In genomic region chr11:62593434-62594044, GRCh38 we compare ENCODE assay signal across 9 cellular contexts. TPM values are rescaled to one million over a fixed set of nuclear protein-coding genes. Genes with fewer than 3 reads are reported as not detected.
DNase-seq lines count a peak whose midpoint lies in the region; ATAC-seq and TF ChIP-seq lines count a peak whose summit lies in the region.
"Had no signal": no experiment of that assay in that cellular context is flagged by ENCODE, and none has a peak within 500 bp of the region (broad histone marks: within the 10 kb centered on the region; RNA-seq: fewer than 3 reads in every experiment).

No MANE protein-coding gene starts in this region.

- peak; percentile 47 to 83 (median 78) for DNase-seq in CD8-positive, alpha-beta T cell
- DNase-seq in HUDEP-2 (lab: John Stamatoyannopoulos, UW; ENCODE audit: unreplicated experiment in 76 of 76) (peak in 70 of 76 experiments; percentile 23 to 87 (median 70)), RWPE2 (ENCODE audit: low spot score) (no peak), germinal center (ENCODE audit: low spot score) (peak; percentile 67), trophoblast cell (peak; percentile 60 to 76), ureter (ENCODE audit: low spot score) (peak; percentile 77)
- peak; percentile 66 for DNase-seq in activated effector memory CD4-positive, alpha-beta T cell treated with Interleukin-2 at 50 U/mL for 16 hours

- no peaks in the 10 kb centered on the region for H3K27me3 ChIP-seq in CD8-positive, alpha-beta T cell (ENCODE audit: insufficient read depth, low read length)
- H3K27me3 ChIP-seq in RWPE2 (ENCODE audit: insufficient read depth, poor library complexity, severe bottlenecking) (no peaks in the 10 kb centered on the region), trophoblast cell (ENCODE audit: insufficient read depth, low read length) (no peaks in the 10 kb centered on the region)

- POLR2A ChIA-PET in CD8-positive, alpha-beta T cell (lab: Charles Lee): interaction anchor here (0.9 to 4.8 kb wide), 13 partner anchors 7 to 262 kb away, joined by 3 to 116 read pairs (median 37); partner anchors contain the start of genes B3GAT3, BSCL2, C11orf98 and CSKMT

- no peak overlapping the region for H4K12ac ChIP-seq in trophoblast cell (ENCODE audit: low read depth, low read length)

- no peak overlapping the region for H2AK5ac ChIP-seq in trophoblast cell (ENCODE audit: low read length)

- no peak overlapping the region for H3K14ac ChIP-seq in trophoblast cell (ENCODE audit: low read length)

- peaks cover 39% of the 10 kb centered on the region for H3K4me1 ChIP-seq in CD8-positive, alpha-beta T cell (ENCODE audit: insufficient read depth, low read length)
- peaks cover 4% of the 10 kb centered on the region for H3K4me1 ChIP-seq in RWPE2 (ENCODE audit: insufficient read depth, poor library complexity, severe bottlenecking)
- peaks cover 3 to 9% of the 10 kb centered on the region in 2 experiments for H3K4me1 ChIP-seq in trophoblast cell (ENCODE audit: control insufficient read depth in 1 of 2, insufficient read depth in 2 of 2, low read length in 2 of 2)

- no peak overlapping the region for H3K4me3 ChIP-seq in CD8-positive, alpha-beta T cell (ENCODE audit: low read depth, low read length)
- H3K4me3 ChIP-seq in RWPE2 (ENCODE audit: severe bottlenecking): no peak overlapping the region
- H3K4me3 ChIP-seq in trophoblast cell (ENCODE audit: low read depth, low read length): peak overlapping the region; percentile 10
- H3K4me3 ChIP-seq: SK-N-MC had no signal

- peaks cover 68% of the 10 kb centered on the region for H3K36me3 Mint-ChIP-seq in CD8-positive, alpha-beta T cell

- peak overlapping the region; percentile 49 for H3K9ac ChIP-seq in trophoblast cell (ENCODE audit: low read length)

- peaks cover 61% of the 10 kb centered on the region for H3K4me1 Mint-ChIP-seq in CD8-positive, alpha-beta T cell (ENCODE audit: low read depth)

- no peaks in the 10 kb centered on the region for H3K9me3 ChIP-seq in CD8-positive, alpha-beta T cell (ENCODE audit: low read length)
- H3K9me3 ChIP-seq in RWPE2 (ENCODE audit: severe bottlenecking) (no peaks in the 10 kb centered on the region), trophoblast cell (ENCODE audit: insufficient read depth, low read depth, low read length) (peaks cover 3% of the 10 kb centered on the region)

- H3K18ac ChIP-seq in trophoblast cell (ENCODE audit: low read length): no peak overlapping the region

- no peak overlapping the region for H3K4me2 ChIP-seq in trophoblast cell (ENCODE audit: low read length)

- no peak overlapping the region for H3K27ac ChIP-seq in CD8-positive, alpha-beta T cell (ENCODE audit: low read depth, low read length)
- H3K27ac ChIP-seq in RWPE2 (ENCODE audit: poor library complexity, severe bottlenecking) (no peak overlapping the region), trophoblast cell (ENCODE audit: low read depth, low read length) (no peak overlapping the region)

- H3K9me3 Mint-ChIP-seq in CD8-positive, alpha-beta T cell: no peaks in the 10 kb centered on the region

- H2AFZ ChIP-seq in trophoblast cell (ENCODE audit: insufficient read depth, low read length, poor library complexity): no peak overlapping the region

- ATAC-seq in CD8-positive, alpha-beta T cell: no peak
- peak; percentile 25 for ATAC-seq in RWPE2 (ENCODE audit: low read depth)
- ATAC-seq in HG02588 (IDR thresholded peaks at IDR 0.05; ENCODE audit: unreplicated experiment): no peak

- peaks cover 2% of the 10 kb centered on the region for H3K79me1 ChIP-seq in trophoblast cell (ENCODE audit: low read length)

- H3K4ac ChIP-seq in trophoblast cell (ENCODE audit: low read depth, low read length): no peak overlapping the region

- CTCF ChIA-PET in CD8-positive, alpha-beta T cell (lab: Charles Lee): interaction anchor here (0.5 to 5.1 kb wide), 31 partner anchors 9 to 326 kb away, joined by 3 to 71 read pairs (median 4); partner anchors contain the start of genes B3GAT3, EML3, GANAB and HNRNPUL2

- no peak overlapping the region for H4K8ac ChIP-seq in trophoblast cell (ENCODE audit: low read depth, low read length)

- no peak overlapping the region for H2BK5ac ChIP-seq in trophoblast cell (ENCODE audit: low read depth, low read length, poor library complexity)

- H4K91ac ChIP-seq in trophoblast cell (ENCODE audit: low read depth, low read length): no peak overlapping the region

- TF ChIP-seq CTCF in CD8-positive, alpha-beta T cell (IDR thresholded peaks at IDR 0.05): peak; percentile 52
- TF ChIP-seq CTCF in RWPE2 (IDR thresholded peaks at IDR 0.05; ENCODE audit: poor library complexity, severe bottlenecking): peak; percentile 67

- intact Hi-C loops in CD8-positive, alpha-beta T cell (cut with DNase I, micrococcal nuclease): loop anchor here (1.0 to 10.0 kb wide), 4 partner anchors 101 to 264 kb away; partner anchors contain the start of gene TMEM179B (in 1 of the 2)

- peaks cover 42% of the 10 kb centered on the region for H3K36me3 ChIP-seq in CD8-positive, alpha-beta T cell (ENCODE audit: insufficient read depth, low read length)
- H3K36me3 ChIP-seq in RWPE2 (ENCODE audit: low read depth) (peaks cover 69% of the 10 kb centered on the region), trophoblast cell (ENCODE audit: control insufficient read depth in 1 of 2, insufficient read depth in 2 of 2, low read length in 2 of 2) (peaks cover 45 to 57% of the 10 kb centered on the region in 2 experiments)

- peak overlapping the region; percentile 75 for H3K4me3 Mint-ChIP-seq in CD8-positive, alpha-beta T cell

- H3K79me2 ChIP-seq in trophoblast cell (ENCODE audit: control insufficient read depth, insufficient read depth, low read length, poor library complexity): no peaks in the 10 kb centered on the region

- no peaks in the 10 kb centered on the region for H3K27me3 Mint-ChIP-seq in CD8-positive, alpha-beta T cell (ENCODE audit: low read depth)

- no CpG with 5 or more reads among the region's 13 CpGs for WGBS in trophoblast cell (ENCODE audit: extremely low coverage, insufficient coverage, insufficient read length)

- no peak overlapping the region for H2BK120ac ChIP-seq in trophoblast cell (ENCODE audit: insufficient read depth, low read length, poor library complexity)

- no peak overlapping the region for H2BK12ac ChIP-seq in trophoblast cell (ENCODE audit: low read length)

- H3K23ac ChIP-seq in trophoblast cell (ENCODE audit: low read length): no peak overlapping the region

- peak overlapping the region; percentile 92 for H3K27ac Mint-ChIP-seq in CD8-positive, alpha-beta T cell

RNA-seq across cellular contexts. Expression of gene TUT1, which starts 2.2 kb away (rescaled TPM):
- total RNA-seq in CD8-positive, alpha-beta T cell: 10 to 100 TPM; 15.3 to 17.7 TPM
- polyA plus RNA-seq in trophoblast cell (2013): 11.3 and 11.8 TPM in 2 replicates
- 30.4 TPM for total RNA-seq in ureter

RNA-seq across cellular contexts. Expression of gene MTA2, which starts 8.1 kb away (rescaled TPM):
- 100 to 1,000 TPM; 148 to 154 TPM for total RNA-seq in CD8-positive, alpha-beta T cell
- polyA plus RNA-seq in trophoblast cell (2013): 70.5 and 71.0 TPM in 2 replicates
- 128 TPM for total RNA-seq in ureter

RNA-seq across cellular contexts. Expression of gene EML3, which starts 19.0 kb away (rescaled TPM):
- 100 to 1,000 TPM; 167 to 189 TPM for total RNA-seq in CD8-positive, alpha-beta T cell
- 33.4 and 36.1 TPM in 2 replicates for polyA plus RNA-seq in trophoblast cell (2013)
- total RNA-seq in ureter: 83.2 TPM

RNA-seq across cellular contexts. Expression of gene ROM1, which starts 19.5 kb away (rescaled TPM):
- total RNA-seq in CD8-positive, alpha-beta T cell: 1 to 10 TPM; 1.7 to 2.1 TPM
- polyA plus RNA-seq in trophoblast cell (2013): 0.62 TPM in 2 replicates
- total RNA-seq in ureter: 5.4 TPM

RNA-seq across cellular contexts. Expression of gene EEF1G, which starts 19.8 kb away (rescaled TPM):
- total RNA-seq in CD8-positive, alpha-beta T cell: 1,000 to 10,000 TPM; 2,174 to 2,204 TPM
- polyA plus RNA-seq in trophoblast cell (2013): 1,102 and 1,140 TPM in 2 replicates
- total RNA-seq in ureter: 1,627 TPM
